Comparison of ENCODE assay signal across 20 cellular contexts in the genomic region with DNA sequence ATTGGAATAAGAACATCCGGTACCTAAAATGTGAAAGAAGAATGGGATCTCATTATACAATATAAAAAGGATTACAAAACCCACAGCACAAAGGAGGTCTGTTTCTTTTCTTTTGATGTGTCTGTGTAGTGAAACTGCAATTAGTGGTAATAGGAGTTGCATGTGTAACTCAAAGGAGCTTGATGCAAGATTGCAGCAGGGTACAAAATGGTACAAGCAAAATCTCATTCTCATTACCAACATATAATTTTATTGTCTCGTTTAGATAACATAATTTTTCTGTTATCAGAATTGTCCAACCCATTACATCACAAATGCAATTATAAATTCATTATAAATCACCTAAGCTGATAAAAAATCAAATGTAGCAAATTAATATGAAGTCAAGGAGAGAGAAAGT. TPM values are rescaled to one million over a fixed set of nuclear protein-coding genes. Genes with fewer than 3 reads are reported as not detected.
DNase-seq lines count a peak whose midpoint lies in the region; ATAC-seq and TF ChIP-seq lines count a peak whose summit lies in the region.
"Had no signal": no experiment of that assay in that cellular context is flagged by ENCODE, and none has a peak within 500 bp of the region (broad histone marks: within the 10 kb centered on the region; RNA-seq: fewer than 3 reads in every experiment).

No MANE protein-coding gene starts in this region.

- peak; percentile 39 for ATAC-seq in GM18519 (IDR thresholded peaks at IDR 0.05; ENCODE audit: low FRiP score, unreplicated experiment)
- ATAC-seq in HG03097 (IDR thresholded peaks at IDR 0.05; ENCODE audit: low FRiP score, unreplicated experiment), result peak; percentile 51
- no peak for ATAC-seq in SK-N-SH treated with all-trans-retinoic acid at 6 μM for 48 hours
- ATAC-seq in HG02852 (IDR thresholded peaks at IDR 0.05; ENCODE audit: unreplicated experiment), result no peak
- ATAC-seq in HG03108 (IDR thresholded peaks at IDR 0.05; ENCODE audit: unreplicated experiment), result no peak
- ATAC-seq in GM21723 (IDR thresholded peaks at IDR 0.05; ENCODE audit: unreplicated experiment), result no peak
- ATAC-seq in sciatic nerve, result no peak
- ATAC-seq: A549, HCT116, HepG2, PC-3 had no signal

- intact Hi-C loops in sciatic nerve (cut with DNase I), result no loop called here

- peak; percentile 20 to 64 for DNase-seq in NCI-H1930 (lab: John Stamatoyannopoulos, UW)
- no peak for DNase-seq in sciatic nerve (ENCODE audit: low spot score)
- DNase-seq: Caco-2; CD4-positive, alpha-beta T cell; GOT3; KBM-7; NCI-H2029; NCI-H82; PC-3; RPMI8226; SHP77 treated with DMSO at 0.1 percent for 48 hours had no signal

TF ChIP-seq in SK-N-SH treated with all-trans-retinoic acid at 6 μM for 48 hours, 23 proteins besides CTCF, POLR2A, EP300 and RAD21:
- TF ChIP-seq, protein P1, sequence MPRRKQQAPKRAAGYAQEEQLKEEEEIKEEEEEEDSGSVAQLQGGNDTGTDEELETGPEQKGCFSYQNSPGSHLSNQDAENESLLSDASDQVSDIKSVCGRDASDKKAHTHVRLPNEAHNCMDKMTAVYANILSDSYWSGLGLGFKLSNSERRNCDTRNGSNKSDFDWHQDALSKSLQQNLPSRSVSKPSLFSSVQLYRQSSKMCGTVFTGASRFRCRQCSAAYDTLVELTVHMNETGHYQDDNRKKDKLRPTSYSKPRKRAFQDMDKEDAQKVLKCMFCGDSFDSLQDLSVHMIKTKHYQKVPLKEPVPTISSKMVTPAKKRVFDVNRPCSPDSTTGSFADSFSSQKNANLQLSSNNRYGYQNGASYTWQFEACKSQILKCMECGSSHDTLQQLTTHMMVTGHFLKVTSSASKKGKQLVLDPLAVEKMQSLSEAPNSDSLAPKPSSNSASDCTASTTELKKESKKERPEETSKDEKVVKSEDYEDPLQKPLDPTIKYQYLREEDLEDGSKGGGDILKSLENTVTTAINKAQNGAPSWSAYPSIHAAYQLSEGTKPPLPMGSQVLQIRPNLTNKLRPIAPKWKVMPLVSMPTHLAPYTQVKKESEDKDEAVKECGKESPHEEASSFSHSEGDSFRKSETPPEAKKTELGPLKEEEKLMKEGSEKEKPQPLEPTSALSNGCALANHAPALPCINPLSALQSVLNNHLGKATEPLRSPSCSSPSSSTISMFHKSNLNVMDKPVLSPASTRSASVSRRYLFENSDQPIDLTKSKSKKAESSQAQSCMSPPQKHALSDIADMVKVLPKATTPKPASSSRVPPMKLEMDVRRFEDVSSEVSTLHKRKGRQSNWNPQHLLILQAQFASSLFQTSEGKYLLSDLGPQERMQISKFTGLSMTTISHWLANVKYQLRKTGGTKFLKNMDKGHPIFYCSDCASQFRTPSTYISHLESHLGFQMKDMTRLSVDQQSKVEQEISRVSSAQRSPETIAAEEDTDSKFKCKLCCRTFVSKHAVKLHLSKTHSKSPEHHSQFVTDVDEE (CRISPR knock-in tag; IDR thresholded peaks at IDR 0.05), result peak; percentile 73
- no peak for TF ChIP-seq ZNF70 (CRISPR knock-in tag; IDR thresholded peaks at IDR 0.05)
- TF ChIP-seq ESRRG (CRISPR knock-in tag; IDR thresholded peaks at IDR 0.05), result no peak
- TF ChIP-seq GLIS3 (CRISPR knock-in tag; IDR thresholded peaks at IDR 0.05), result 0 out of 2 replicates have a peak, but pooled peaks have one; percentile 36
- TF ChIP-seq TCF4 (CRISPR knock-in tag; IDR thresholded peaks at IDR 0.05; ENCODE audit: borderline replicate concordance), result peak; percentile 81; the same call in 1 of the 2 replicates
- TF ChIP-seq, protein P2, sequence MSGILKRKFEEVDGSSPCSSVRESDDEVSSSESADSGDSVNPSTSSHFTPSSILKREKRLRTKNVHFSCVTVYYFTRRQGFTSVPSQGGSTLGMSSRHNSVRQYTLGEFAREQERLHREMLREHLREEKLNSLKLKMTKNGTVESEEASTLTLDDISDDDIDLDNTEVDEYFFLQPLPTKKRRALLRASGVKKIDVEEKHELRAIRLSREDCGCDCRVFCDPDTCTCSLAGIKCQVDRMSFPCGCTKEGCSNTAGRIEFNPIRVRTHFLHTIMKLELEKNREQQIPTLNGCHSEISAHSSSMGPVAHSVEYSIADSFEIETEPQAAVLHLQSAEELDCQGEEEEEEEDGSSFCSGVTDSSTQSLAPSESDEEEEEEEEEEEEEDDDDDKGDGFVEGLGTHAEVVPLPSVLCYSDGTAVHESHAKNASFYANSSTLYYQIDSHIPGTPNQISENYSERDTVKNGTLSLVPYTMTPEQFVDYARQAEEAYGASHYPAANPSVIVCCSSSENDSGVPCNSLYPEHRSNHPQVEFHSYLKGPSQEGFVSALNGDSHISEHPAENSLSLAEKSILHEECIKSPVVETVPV (CRISPR knock-in tag; IDR thresholded peaks at IDR 0.05), result no peak
- no peak for TF ChIP-seq TOX (CRISPR knock-in tag; IDR thresholded peaks at IDR 0.05; ENCODE audit: borderline replicate concordance)
- TF ChIP-seq ZFP30 (CRISPR knock-in tag; IDR thresholded peaks at IDR 0.05), result no peak

RNA-seq across cellular contexts. Expression of a gene that starts 47.1 kb away (rescaled TPM):
- total RNA-seq in sciatic nerve, result 9.0 TPM
- total RNA-seq: HepG2 had no signal

Comparison
In these comparisons a context has a peak if more than half of its experiments do, and no peak if none do; other contexts are left out.
1. ATAC-seq: peak in GM18519 (single experiment) and HG03097 (single experiment); none in SK-N-SH treated with all-trans-retinoic acid at 6 μM for 48 hours (single experiment), HG02852 (single experiment), HG03108 (single experiment), GM21723 (single experiment) and sciatic nerve (single experiment).